In the genomic region with DNA sequence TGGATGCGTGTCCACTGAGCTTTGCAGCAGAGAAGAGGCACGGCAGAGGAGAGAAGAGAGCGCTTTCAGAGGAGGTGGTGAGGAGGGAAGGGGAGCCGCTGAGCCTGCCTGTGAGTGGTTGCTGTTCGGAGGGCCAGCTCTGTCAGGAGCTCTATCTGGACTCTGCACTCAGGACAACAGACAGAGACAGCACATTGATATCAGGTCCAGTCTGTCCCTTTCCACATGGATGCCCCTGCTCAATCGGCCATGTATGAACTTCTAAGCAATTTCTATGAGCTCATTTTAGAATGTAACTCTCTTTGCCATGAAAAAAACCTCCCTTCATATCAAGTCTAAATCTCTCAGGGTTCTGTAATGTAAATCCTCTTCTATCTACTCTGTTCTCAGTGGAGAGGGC, we compare ENCODE assay signal across 21 cellular contexts.
A peak's percentile ranks its signal among the peaks of the same experiment; 100 is the strongest.
DNase-seq lines count a peak whose midpoint lies in the region; ATAC-seq, FAIRE-seq and TF ChIP-seq lines count a peak whose summit lies in the region.
"Had no signal": no experiment of that assay in that cellular context is flagged by ENCODE, and none has a peak within 500 bp of the region (broad histone marks: within the 10 kb centered on the region; RNA-seq: fewer than 3 reads in every experiment).

No MANE protein-coding gene starts in this region.

- no peaks in the 10 kb centered on the region for H3K36me3 ChIP-seq in BLaER1 treated with 17β-estradiol and CSF1 and Interleukin-3, amounts not matched to agents 10 nM and 100 nM
- H3K36me3 ChIP-seq in astrocyte (ENCODE audit: insufficient read depth, low read length): no peaks in the 10 kb centered on the region
- no peaks in the 10 kb centered on the region for H3K36me3 ChIP-seq in neural progenitor cell
- H3K36me3 ChIP-seq: Peyer's patch had no signal

- no peak overlapping the region for H3K4me3 Mint-ChIP-seq in astrocyte (ENCODE audit: unreplicated experiment)
- H3K4me3 Mint-ChIP-seq in neural progenitor cell: no peak overlapping the region
- H3K4me3 Mint-ChIP-seq: CD8-positive, alpha-beta memory T cell had no signal

- H3F3A ChIP-seq in neural progenitor cell (ENCODE audit: low read depth): no peaks in the 10 kb centered on the region

- FAIRE-seq in astrocyte (lab: Jason Lieb, UNC): no peak
- no peak for FAIRE-seq in D721Med (lab: Jason Lieb, UNC)
- FAIRE-seq: A204.1, H54 had no signal

- H3K4me1 Mint-ChIP-seq in astrocyte (ENCODE audit: low read depth, unreplicated experiment) (peaks cover 26% of the 10 kb centered on the region), neural progenitor cell (peaks cover 23% of the 10 kb centered on the region)
- H3K4me1 Mint-ChIP-seq: CD8-positive, alpha-beta memory T cell had no signal

- H3K79me2 ChIP-seq in astrocyte (ENCODE audit: insufficient read depth, low read length): no peaks in the 10 kb centered on the region
- no peaks in the 10 kb centered on the region for H3K79me2 ChIP-seq in neural progenitor cell (ENCODE audit: low read depth)

- DNase-seq in astrocyte (ENCODE audit: low read depth) (peak; percentile 30), glomerular visceral epithelial cell (ENCODE audit: extremely low spot score) (peak; percentile 80), neural progenitor cell (ENCODE audit: low spot score) (no peak), GF-D8 (lab: John Stamatoyannopoulos, UW) (no peak), NCI-H82 (lab: John Stamatoyannopoulos, UW) (no peak), D721Med (ENCODE audit: insufficient read length, low spot score) (no peak)
- DNase-seq: CD8-positive, alpha-beta memory T cell; DMS79 treated with DMSO at 0.1 percent for 48 hours; IMR-90; NCI-H1436; NCI-H2029; NCI-H2171; NCI-H446; NK-92 treated with Interleukin-12 subunit alpha and Interleukin-12 subunit beta, amount 100 ng/mL, for 24 hours; Peyer's patch; Right ventricle myocardium superior had no signal

- H3K36me3 Mint-ChIP-seq in astrocyte (ENCODE audit: low read depth, unreplicated experiment) (peaks cover 3% of the 10 kb centered on the region), neural progenitor cell (no peaks in the 10 kb centered on the region)
- H3K36me3 Mint-ChIP-seq: CD8-positive, alpha-beta memory T cell had no signal

- H3K9me3 Mint-ChIP-seq in astrocyte (ENCODE audit: unreplicated experiment) (peaks cover 3% of the 10 kb centered on the region), neural progenitor cell (peaks cover 8% of the 10 kb centered on the region)

- no peak overlapping the region for H3K9ac ChIP-seq in BLaER1 treated with 17β-estradiol and CSF1 and Interleukin-3, amounts not matched to agents 10 nM and 100 nM
- H3K9ac ChIP-seq in astrocyte (ENCODE audit: low read length) (no peak overlapping the region), neural progenitor cell (no peak overlapping the region)

- H3K27me3 Mint-ChIP-seq in astrocyte (ENCODE audit: low read depth, unreplicated experiment): no peaks in the 10 kb centered on the region
- peaks cover 2% of the 10 kb centered on the region for H3K27me3 Mint-ChIP-seq in neural progenitor cell (ENCODE audit: insufficient read depth, low read depth)
- H3K27me3 Mint-ChIP-seq: CD8-positive, alpha-beta memory T cell had no signal

- no peak for TF ChIP-seq CTCF in astrocyte (IDR thresholded peaks at IDR 0.05; ENCODE audit: insufficient read depth, low read depth, low read length)
- no peak for TF ChIP-seq CTCF in neural progenitor cell (IDR thresholded peaks at IDR 0.05)
- no peak for TF ChIP-seq CTCF in D721Med (IDR thresholded peaks at IDR 0.05; ENCODE audit: insufficient read depth, missing control alignments)

- peaks cover 5 to 19% (median 9%) of the 10 kb centered on the region in 11 experiments; a peak in 13 of 22 replicates for H3K9me3 ChIP-seq in BLaER1 treated with 17β-estradiol and CSF1 and Interleukin-3, amounts not matched to agents 10 nM and 100 nM (replicated peaks in 1 of 11)
- H3K9me3 ChIP-seq in astrocyte (ENCODE audit: insufficient read depth, low read depth, low read length): no peaks in the 10 kb centered on the region
- peaks cover 5% of the 10 kb centered on the region for H3K9me3 ChIP-seq in neural progenitor cell (ENCODE audit: low read depth)
- H3K9me3 ChIP-seq: Peyer's patch had no signal

- H3K27ac Mint-ChIP-seq in astrocyte (ENCODE audit: unreplicated experiment) (no peak overlapping the region), neural progenitor cell (peak overlapping the region; percentile 42)
- H3K27ac Mint-ChIP-seq: CD8-positive, alpha-beta memory T cell had no signal

- no peaks in the 10 kb centered on the region for H4K20me1 ChIP-seq in BLaER1 treated with 17β-estradiol and CSF1 and Interleukin-3, amounts not matched to agents 10 nM and 100 nM
- H4K20me1 ChIP-seq in astrocyte (ENCODE audit: insufficient read depth, low read length): no peaks in the 10 kb centered on the region
- no peaks in the 10 kb centered on the region for H4K20me1 ChIP-seq in neural progenitor cell (ENCODE audit: low read depth)

- H3K27me3 ChIP-seq in BLaER1 treated with 17β-estradiol and CSF1 and Interleukin-3, amounts not matched to agents 10 nM and 100 nM: no peaks in the 10 kb centered on the region
- H3K27me3 ChIP-seq in astrocyte (ENCODE audit: insufficient read depth, low read length) (no peaks in the 10 kb centered on the region), neural progenitor cell (no peaks in the 10 kb centered on the region)
- H3K27me3 ChIP-seq: Peyer's patch had no signal

- ATAC-seq in HG02588 (IDR thresholded peaks at IDR 0.05; ENCODE audit: unreplicated experiment): no peak

- peak overlapping the region in 2 of 11 experiments; percentile 3 to 55; a peak in 2 of 22 replicates for H3K27ac ChIP-seq in BLaER1 treated with 17β-estradiol and CSF1 and Interleukin-3, amounts not matched to agents 10 nM and 100 nM
- H3K27ac ChIP-seq in astrocyte (ENCODE audit: low read depth, low read length) (no peak overlapping the region), neural progenitor cell (no peak overlapping the region)
- H3K27ac ChIP-seq: HL-60, Peyer's patch had no signal

- peaks cover 6 to 36% (median 31%) of the 10 kb centered on the region in 10 experiments; a peak in 19 of 20 replicates for H3K4me1 ChIP-seq in BLaER1 treated with 17β-estradiol and CSF1 and Interleukin-3, amounts not matched to agents 10 nM and 100 nM
- H3K4me1 ChIP-seq in astrocyte (ENCODE audit: insufficient read depth, low read length) (no peaks in the 10 kb centered on the region), neural progenitor cell (no peaks in the 10 kb centered on the region)
- H3K4me1 ChIP-seq: Peyer's patch had no signal

- H3K4me3 ChIP-seq in BLaER1 treated with 17β-estradiol and CSF1 and Interleukin-3, amounts not matched to agents 10 nM and 100 nM: no peak overlapping the region
- H3K4me3 ChIP-seq in astrocyte (ENCODE audit: insufficient read depth, low read depth, low read length) (no peak overlapping the region), neural progenitor cell (no peak overlapping the region)
- H3K4me3 ChIP-seq: Peyer's patch had no signal

- no peak overlapping the region for H2AFZ ChIP-seq in astrocyte (ENCODE audit: low read depth, low read length)
- H2AFZ ChIP-seq in neural progenitor cell (replicated peaks): no peak overlapping the region

- H3K4me2 ChIP-seq in BLaER1 treated with 17β-estradiol and CSF1 and Interleukin-3, amounts not matched to agents 10 nM and 100 nM: peak overlapping the region in 9 of 11 experiments; percentile 51 to 75 (median 61); a peak in 17 of 22 replicates
- H3K4me2 ChIP-seq in astrocyte (ENCODE audit: low read length): no peak overlapping the region
- no peak overlapping the region for H3K4me2 ChIP-seq in neural progenitor cell

Comparison
In these comparisons a context has a peak if more than half of its experiments do, and no peak if none do; other contexts are left out.
1. H3K4me2 ChIP-seq: peak in BLaER1 treated with 17β-estradiol and CSF1 and Interleukin-3, amounts not matched to agents 10 nM and 100 nM (9 of 11); none in astrocyte (single experiment) and neural progenitor cell (single experiment).
2. DNase-seq: peak in astrocyte (single experiment) and glomerular visceral epithelial cell (single experiment); none in neural progenitor cell (single experiment), GF-D8 (single experiment), NCI-H82 (single experiment) and D721Med (single experiment).